In the genomic region with DNA sequence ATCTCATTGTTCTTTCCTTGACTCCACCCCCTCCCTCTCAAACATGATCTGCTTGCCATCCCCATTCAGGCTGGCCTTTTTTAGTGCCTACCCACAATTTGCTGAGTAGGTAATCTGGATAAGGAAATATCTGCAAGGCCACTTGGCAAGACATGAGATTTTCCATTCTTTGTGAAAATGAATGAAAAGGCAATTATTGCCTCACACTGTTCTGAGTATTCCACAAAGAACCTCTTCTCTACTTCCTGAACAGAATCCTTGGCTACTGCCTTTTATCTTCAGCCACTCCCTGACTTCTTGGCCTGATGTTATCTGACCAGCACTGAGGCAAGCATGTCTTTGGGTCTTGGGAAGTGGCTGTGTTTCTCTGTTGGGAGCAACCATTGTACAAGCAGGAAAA, we compare ENCODE assay signal across 1 cellular context.
TF ChIP-seq lines count a peak whose summit lies in the region.

No MANE protein-coding gene starts in this region.

TF ChIP-seq in IMR-90, 13 proteins besides CTCF, POLR2A, EP300 and RAD21 (continued from another document):
- TF ChIP-seq, protein P1, sequence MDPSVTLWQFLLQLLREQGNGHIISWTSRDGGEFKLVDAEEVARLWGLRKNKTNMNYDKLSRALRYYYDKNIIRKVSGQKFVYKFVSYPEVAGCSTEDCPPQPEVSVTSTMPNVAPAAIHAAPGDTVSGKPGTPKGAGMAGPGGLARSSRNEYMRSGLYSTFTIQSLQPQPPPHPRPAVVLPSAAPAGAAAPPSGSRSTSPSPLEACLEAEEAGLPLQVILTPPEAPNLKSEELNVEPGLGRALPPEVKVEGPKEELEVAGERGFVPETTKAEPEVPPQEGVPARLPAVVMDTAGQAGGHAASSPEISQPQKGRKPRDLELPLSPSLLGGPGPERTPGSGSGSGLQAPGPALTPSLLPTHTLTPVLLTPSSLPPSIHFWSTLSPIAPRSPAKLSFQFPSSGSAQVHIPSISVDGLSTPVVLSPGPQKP (IDR thresholded peaks at IDR 0.05; ENCODE audit: borderline replicate concordance, low read depth, low read length): no peak
